ENCODE assay signal across 1 cellular context in the genomic region with DNA sequence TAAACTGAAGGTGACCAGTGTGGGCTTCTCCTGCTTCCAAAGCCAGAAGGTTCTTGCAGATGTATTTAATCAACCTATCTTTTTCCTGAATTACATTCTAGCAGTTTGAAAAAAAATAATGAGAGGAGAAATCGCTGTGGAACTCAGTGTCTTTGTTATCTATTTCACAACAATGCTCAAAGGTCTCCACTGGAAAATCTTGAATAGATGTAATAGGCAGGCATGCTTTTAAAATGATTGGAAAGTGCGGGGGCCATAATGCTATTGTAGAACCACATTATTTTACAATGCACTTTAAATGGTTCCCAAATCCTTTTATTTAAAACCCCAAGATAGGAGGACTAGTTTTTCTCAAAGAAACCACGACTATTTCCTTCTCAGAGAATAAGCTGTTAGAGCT.
TF ChIP-seq lines count a peak whose summit lies in the region.

No MANE protein-coding gene starts in this region.

TF ChIP-seq in HepG2, 621 proteins besides CTCF, POLR2A, EP300 and RAD21 (continued from another document and continues in another):
- TF ChIP-seq MZF1 (CRISPR knock-in tag; IDR thresholded peaks at IDR 0.05; ENCODE audit: borderline replicate concordance) (no peak), ZMYM3 (CRISPR knock-in tag; IDR thresholded peaks at IDR 0.05) (no peak), RORA (CRISPR knock-in tag; IDR thresholded peaks at IDR 0.05) (no peak), NCOA1 (CRISPR knock-in tag; IDR thresholded peaks at IDR 0.05) (no peak), ZNF598 (CRISPR knock-in tag; IDR thresholded peaks at IDR 0.05; ENCODE audit: borderline replicate concordance) (no peak), ZNF768 (CRISPR knock-in tag; IDR thresholded peaks at IDR 0.05) (no peak), CEBPG (CRISPR knock-in tag; IDR thresholded peaks at IDR 0.05) (peak; percentile 39; the same call in 1 of the 2 replicates), ZC3H13 (CRISPR knock-in tag; IDR thresholded peaks at IDR 0.05) (no peak), GTF2F1 (IDR thresholded peaks at IDR 0.05; ENCODE audit: low read length) (no peak), MAFF (IDR thresholded peaks at IDR 0.05; ENCODE audit: low read depth, low read length) (no peak), ISL2 (CRISPR knock-in tag; IDR thresholded peaks at IDR 0.05) (0 out of 2 replicates have a peak, but pooled peaks have one; percentile 9), ZNF776 (CRISPR knock-in tag; IDR thresholded peaks at IDR 0.05) (no peak), PCBP1 (IDR thresholded peaks at IDR 0.05; ENCODE audit: borderline replicate concordance, low read depth, low read length) (no peak), ZNF773 (CRISPR knock-in tag; IDR thresholded peaks at IDR 0.05; ENCODE audit: borderline replicate concordance) (no peak), CEBPB (IDR thresholded peaks at IDR 0.05; ENCODE audit: borderline replicate concordance, low read depth, low read length) (peak; percentile 83), POGZ (CRISPR knock-in tag; IDR thresholded peaks at IDR 0.05) (no peak), HNF4G (IDR thresholded peaks at IDR 0.05; ENCODE audit: borderline replicate concordance, low read depth, low read length) (0 out of 2 replicates have a peak, but pooled peaks have one; percentile 17), HNF4G (CRISPR knock-in tag; IDR thresholded peaks at IDR 0.05; ENCODE audit: borderline replicate concordance, low read depth) (no peak), KLF12 (CRISPR knock-in tag; IDR thresholded peaks at IDR 0.05; ENCODE audit: borderline replicate concordance) (no peak), NCOR1 (IDR thresholded peaks at IDR 0.05; ENCODE audit: borderline replicate concordance, low read length) (peak; percentile 27; the same call in 1 of the 2 replicates), SIN3A (IDR thresholded peaks at IDR 0.05; ENCODE audit: borderline replicate concordance, low read depth, low read length) (no peak), PHF8 (CRISPR knock-in tag; IDR thresholded peaks at IDR 0.05) (no peak), BCL6 (CRISPR knock-in tag; IDR thresholded peaks at IDR 0.05) (no peak), ZNF326 (CRISPR knock-in tag; IDR thresholded peaks at IDR 0.05; ENCODE audit: borderline replicate concordance) (no peak), ZNF530 (CRISPR knock-in tag; IDR thresholded peaks at IDR 0.05; ENCODE audit: low read depth) (no peak), ZNF224 (CRISPR knock-in tag; IDR thresholded peaks at IDR 0.05) (no peak), MIER3 (CRISPR knock-in tag; IDR thresholded peaks at IDR 0.05; ENCODE audit: borderline replicate concordance) (no peak), SSRP1 (CRISPR knock-in tag; IDR thresholded peaks at IDR 0.05) (no peak)
- TF ChIP-seq, protein P1, sequence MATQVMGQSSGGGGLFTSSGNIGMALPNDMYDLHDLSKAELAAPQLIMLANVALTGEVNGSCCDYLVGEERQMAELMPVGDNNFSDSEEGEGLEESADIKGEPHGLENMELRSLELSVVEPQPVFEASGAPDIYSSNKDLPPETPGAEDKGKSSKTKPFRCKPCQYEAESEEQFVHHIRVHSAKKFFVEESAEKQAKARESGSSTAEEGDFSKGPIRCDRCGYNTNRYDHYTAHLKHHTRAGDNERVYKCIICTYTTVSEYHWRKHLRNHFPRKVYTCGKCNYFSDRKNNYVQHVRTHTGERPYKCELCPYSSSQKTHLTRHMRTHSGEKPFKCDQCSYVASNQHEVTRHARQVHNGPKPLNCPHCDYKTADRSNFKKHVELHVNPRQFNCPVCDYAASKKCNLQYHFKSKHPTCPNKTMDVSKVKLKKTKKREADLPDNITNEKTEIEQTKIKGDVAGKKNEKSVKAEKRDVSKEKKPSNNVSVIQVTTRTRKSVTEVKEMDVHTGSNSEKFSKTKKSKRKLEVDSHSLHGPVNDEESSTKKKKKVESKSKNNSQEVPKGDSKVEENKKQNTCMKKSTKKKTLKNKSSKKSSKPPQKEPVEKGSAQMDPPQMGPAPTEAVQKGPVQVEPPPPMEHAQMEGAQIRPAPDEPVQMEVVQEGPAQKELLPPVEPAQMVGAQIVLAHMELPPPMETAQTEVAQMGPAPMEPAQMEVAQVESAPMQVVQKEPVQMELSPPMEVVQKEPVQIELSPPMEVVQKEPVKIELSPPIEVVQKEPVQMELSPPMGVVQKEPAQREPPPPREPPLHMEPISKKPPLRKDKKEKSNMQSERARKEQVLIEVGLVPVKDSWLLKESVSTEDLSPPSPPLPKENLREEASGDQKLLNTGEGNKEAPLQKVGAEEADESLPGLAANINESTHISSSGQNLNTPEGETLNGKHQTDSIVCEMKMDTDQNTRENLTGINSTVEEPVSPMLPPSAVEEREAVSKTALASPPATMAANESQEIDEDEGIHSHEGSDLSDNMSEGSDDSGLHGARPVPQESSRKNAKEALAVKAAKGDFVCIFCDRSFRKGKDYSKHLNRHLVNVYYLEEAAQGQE (IDR thresholded peaks at IDR 0.05; ENCODE audit: borderline replicate concordance in 1 of 2, low read depth in 1 of 2, low read length in 2 of 2) = no peak
- TF ChIP-seq, protein P2, sequence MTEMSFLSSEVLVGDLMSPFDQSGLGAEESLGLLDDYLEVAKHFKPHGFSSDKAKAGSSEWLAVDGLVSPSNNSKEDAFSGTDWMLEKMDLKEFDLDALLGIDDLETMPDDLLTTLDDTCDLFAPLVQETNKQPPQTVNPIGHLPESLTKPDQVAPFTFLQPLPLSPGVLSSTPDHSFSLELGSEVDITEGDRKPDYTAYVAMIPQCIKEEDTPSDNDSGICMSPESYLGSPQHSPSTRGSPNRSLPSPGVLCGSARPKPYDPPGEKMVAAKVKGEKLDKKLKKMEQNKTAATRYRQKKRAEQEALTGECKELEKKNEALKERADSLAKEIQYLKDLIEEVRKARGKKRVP (CRISPR knock-in tag; IDR thresholded peaks at IDR 0.05) = no peak
- TF ChIP-seq, protein P3, sequence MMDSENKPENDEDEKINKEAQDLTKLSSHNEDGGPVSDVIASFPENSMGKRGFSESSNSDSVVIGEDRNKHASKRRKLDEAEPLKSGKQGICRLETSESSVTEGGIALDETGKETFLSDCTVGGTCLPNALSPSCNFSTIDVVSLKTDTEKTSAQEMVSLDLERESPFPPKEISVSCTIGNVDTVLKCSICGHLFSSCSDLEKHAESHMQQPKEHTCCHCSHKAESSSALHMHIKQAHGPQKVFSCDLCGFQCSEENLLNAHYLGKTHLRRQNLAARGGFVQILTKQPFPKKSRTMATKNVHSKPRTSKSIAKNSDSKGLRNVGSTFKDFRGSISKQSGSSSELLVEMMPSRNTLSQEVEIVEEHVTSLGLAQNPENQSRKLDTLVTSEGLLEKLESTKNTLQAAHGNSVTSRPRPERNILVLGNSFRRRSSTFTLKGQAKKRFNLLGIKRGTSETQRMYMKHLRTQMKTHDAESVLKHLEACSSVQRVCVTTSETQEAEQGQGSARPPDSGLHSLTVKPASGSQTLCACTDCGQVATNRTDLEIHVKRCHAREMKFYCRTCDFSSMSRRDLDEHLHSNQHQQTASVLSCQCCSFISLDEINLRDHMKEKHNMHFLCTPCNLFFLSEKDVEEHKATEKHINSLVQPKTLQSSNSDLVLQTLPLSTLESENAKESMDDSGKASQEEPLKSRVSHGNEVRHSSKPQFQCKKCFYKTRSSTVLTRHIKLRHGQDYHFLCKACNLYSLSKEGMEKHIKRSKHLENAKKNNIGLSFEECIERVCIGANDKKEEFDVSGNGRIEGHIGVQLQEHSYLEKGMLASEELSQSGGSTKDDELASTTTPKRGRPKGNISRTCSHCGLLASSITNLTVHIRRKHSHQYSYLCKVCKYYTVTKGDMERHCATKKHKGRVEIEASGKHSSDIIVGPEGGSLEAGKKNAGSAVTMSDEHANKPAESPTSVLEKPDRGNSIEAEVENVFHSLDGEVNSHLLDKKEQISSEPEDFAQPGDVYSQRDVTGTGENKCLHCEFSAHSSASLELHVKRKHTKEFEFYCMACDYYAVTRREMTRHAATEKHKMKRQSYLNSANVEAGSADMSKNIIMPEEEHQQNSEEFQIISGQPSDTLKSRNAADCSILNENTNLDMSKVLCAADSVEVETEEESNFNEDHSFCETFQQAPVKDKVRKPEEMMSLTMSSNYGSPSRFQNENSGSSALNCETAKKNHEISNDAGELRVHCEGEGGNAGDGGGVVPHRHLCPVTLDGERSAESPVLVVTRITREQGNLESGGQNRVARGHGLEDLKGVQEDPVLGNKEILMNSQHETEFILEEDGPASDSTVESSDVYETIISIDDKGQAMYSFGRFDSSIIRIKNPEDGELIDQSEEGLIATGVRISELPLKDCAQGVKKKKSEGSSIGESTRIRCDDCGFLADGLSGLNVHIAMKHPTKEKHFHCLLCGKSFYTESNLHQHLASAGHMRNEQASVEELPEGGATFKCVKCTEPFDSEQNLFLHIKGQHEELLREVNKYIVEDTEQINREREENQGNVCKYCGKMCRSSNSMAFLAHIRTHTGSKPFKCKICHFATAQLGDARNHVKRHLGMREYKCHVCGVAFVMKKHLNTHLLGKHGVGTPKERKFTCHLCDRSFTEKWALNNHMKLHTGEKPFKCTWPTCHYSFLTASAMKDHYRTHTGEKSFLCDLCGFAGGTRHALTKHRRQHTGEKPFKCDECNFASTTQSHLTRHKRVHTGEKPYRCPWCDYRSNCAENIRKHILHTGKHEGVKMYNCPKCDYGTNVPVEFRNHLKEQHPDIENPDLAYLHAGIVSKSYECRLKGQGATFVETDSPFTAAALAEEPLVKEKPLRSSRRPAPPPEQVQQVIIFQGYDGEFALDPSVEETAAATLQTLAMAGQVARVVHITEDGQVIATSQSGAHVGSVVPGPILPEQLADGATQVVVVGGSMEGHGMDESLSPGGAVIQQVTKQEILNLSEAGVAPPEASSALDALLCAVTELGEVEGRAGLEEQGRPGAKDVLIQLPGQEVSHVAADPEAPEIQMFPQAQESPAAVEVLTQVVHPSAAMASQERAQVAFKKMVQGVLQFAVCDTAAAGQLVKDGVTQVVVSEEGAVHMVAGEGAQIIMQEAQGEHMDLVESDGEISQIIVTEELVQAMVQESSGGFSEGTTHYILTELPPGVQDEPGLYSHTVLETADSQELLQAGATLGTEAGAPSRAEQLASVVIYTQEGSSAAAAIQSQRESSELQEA (CRISPR knock-in tag; IDR thresholded peaks at IDR 0.05; ENCODE audit: not compliant biosample characterization) = no peak
- TF ChIP-seq, protein P4, sequence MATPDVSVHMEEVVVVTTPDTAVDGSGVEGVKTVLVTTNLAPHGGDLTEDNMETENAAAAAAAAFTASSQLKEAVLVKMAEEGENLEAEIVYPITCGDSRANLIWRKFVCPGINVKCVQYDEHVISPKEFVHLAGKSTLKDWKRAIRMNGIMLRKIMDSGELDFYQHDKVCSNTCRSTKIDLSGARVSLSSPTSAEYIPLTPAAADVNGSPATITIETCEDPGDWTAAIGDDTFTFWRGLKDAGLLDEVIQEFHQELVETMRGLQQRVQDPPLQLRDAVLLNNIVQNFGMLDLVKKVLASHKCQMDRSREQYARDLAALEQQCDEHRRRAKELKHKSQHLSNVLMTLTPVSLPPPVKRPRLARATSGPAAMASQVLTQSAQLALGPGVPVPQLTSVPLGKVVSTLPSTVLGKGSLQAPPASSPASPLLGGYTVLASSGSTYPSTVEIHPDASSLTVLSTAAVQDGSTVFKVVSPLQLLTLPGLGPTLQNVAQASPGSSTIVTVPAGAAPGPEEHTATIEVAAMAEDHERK (CRISPR knock-in tag; IDR thresholded peaks at IDR 0.05; ENCODE audit: low read depth) = no peak
- TF ChIP-seq, protein P5, sequence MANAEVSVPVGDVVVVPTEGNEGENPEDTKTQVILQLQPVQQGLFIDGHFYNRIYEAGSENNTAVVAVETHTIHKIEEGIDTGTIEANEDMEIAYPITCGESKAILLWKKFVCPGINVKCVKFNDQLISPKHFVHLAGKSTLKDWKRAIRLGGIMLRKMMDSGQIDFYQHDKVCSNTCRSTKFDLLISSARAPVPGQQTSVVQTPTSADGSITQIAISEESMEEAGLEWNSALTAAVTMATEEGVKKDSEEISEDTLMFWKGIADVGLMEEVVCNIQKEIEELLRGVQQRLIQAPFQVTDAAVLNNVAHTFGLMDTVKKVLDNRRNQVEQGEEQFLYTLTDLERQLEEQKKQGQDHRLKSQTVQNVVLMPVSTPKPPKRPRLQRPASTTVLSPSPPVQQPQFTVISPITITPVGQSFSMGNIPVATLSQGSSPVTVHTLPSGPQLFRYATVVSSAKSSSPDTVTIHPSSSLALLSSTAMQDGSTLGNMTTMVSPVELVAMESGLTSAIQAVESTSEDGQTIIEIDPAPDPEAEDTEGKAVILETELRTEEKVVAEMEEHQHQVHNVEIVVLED (CRISPR knock-in tag; IDR thresholded peaks at IDR 0.05; ENCODE audit: borderline replicate concordance) = no peak
- TF ChIP-seq, protein P6, sequence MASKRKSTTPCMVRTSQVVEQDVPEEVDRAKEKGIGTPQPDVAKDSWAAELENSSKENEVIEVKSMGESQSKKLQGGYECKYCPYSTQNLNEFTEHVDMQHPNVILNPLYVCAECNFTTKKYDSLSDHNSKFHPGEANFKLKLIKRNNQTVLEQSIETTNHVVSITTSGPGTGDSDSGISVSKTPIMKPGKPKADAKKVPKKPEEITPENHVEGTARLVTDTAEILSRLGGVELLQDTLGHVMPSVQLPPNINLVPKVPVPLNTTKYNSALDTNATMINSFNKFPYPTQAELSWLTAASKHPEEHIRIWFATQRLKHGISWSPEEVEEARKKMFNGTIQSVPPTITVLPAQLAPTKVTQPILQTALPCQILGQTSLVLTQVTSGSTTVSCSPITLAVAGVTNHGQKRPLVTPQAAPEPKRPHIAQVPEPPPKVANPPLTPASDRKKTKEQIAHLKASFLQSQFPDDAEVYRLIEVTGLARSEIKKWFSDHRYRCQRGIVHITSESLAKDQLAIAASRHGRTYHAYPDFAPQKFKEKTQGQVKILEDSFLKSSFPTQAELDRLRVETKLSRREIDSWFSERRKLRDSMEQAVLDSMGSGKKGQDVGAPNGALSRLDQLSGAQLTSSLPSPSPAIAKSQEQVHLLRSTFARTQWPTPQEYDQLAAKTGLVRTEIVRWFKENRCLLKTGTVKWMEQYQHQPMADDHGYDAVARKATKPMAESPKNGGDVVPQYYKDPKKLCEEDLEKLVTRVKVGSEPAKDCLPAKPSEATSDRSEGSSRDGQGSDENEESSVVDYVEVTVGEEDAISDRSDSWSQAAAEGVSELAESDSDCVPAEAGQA (IDR thresholded peaks at IDR 0.05; ENCODE audit: low read depth) = no peak
- TF ChIP-seq, protein P6 (CRISPR knock-in tag; IDR thresholded peaks at IDR 0.05; ENCODE audit: borderline replicate concordance) = no peak
